ENCODE assay signal across 1 cellular context in genomic region chr15:42078903-42079302, GRCh38.
TF ChIP-seq lines count a peak whose summit lies in the region.

No MANE protein-coding gene starts in this region.

TF ChIP-seq in HepG2, 621 proteins besides CTCF, POLR2A, EP300 and RAD21 (continued from another document):
- TF ChIP-seq, protein P1, sequence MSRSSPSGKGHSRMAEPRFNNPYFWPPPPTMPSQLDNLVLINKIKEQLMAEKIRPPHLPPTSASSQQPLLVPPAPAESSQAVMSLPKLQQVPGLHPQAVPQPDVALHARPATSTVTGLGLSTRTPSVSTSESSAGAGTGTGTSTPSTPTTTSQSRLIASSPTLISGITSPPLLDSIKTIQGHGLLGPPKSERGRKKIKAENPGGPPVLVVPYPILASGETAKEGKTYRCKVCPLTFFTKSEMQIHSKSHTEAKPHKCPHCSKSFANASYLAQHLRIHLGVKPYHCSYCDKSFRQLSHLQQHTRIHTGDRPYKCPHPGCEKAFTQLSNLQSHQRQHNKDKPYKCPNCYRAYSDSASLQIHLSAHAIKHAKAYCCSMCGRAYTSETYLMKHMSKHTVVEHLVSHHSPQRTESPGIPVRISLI (CRISPR knock-in tag; IDR thresholded peaks at IDR 0.05; ENCODE audit: borderline replicate concordance): no peak
- TF ChIP-seq ZNF629 (CRISPR knock-in tag; conservative IDR thresholded peaks at IDR 0.05): peak; percentile 50; the same call in 1 of the 2 replicates
- TF ChIP-seq, protein P2, sequence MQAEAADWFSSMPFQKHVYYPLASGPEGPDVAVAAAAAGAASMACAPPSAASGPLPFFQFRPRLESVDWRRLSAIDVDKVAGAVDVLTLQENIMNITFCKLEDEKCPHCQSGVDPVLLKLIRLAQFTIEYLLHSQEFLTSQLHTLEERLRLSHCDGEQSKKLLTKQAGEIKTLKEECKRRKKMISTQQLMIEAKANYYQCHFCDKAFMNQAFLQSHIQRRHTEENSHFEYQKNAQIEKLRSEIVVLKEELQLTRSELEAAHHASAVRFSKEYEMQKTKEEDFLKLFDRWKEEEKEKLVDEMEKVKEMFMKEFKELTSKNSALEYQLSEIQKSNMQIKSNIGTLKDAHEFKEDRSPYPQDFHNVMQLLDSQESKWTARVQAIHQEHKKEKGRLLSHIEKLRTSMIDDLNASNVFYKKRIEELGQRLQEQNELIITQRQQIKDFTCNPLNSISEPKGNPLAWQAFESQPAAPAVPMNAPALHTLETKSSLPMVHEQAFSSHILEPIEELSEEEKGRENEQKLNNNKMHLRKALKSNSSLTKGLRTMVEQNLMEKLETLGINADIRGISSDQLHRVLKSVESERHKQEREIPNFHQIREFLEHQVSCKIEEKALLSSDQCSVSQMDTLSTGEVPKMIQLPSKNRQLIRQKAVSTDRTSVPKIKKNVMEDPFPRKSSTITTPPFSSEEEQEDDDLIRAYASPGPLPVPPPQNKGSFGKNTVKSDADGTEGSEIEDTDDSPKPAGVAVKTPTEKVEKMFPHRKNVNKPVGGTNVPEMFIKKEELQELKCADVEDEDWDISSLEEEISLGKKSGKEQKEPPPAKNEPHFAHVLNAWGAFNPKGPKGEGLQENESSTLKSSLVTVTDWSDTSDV (CRISPR knock-in tag; IDR thresholded peaks at IDR 0.05): no peak
- TF ChIP-seq SAP130 (CRISPR knock-in tag; IDR thresholded peaks at IDR 0.05; ENCODE audit: low read depth): no peak
